ENCODE assay signal across 9 cellular contexts in the genomic region with DNA sequence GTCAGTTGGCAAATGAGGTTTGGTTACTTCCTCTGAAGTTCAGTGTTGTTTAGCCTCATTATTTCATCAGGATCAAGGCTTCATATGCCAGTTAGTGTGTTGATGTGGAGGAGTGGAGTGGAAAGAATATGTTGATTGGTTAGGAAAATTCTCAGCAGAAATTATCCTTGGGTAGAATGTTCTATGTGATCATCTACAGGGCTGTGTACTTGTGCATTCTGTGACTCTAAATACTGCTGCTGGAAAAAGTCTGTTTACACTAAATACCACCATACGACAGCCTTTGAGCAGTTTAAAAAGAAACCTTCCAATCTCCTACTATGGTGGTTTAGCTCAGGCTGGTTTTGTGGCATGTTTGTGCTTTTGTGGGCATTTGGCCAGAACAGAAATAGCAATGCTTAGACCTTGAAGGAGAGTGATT. TPM values are rescaled to one million over a fixed set of nuclear protein-coding genes. Genes with fewer than 3 reads are reported as not detected.
A peak's percentile ranks its signal among the peaks of the same experiment; 100 is the strongest.
DNase-seq lines count a peak whose midpoint lies in the region; ATAC-seq and TF ChIP-seq lines count a peak whose summit lies in the region.
"Had no signal": no experiment of that assay in that cellular context is flagged by ENCODE, and none has a peak within 500 bp of the region (broad histone marks: within the 10 kb centered on the region; RNA-seq: fewer than 3 reads in every experiment).

No MANE protein-coding gene starts in this region.

- peak overlapping the region; percentile 30 for H3K4me2 ChIP-seq in fibroblast of lung (ENCODE audit: extremely low read depth, insufficient read depth, low read length)

- TF ChIP-seq EP300 in sigmoid colon (IDR thresholded peaks at IDR 0.05) = no peak

- CTCF ChIA-PET in HEK293 (lab: Yijun Ruan, JAX) = interaction anchor here (0.6 kb wide), 2 partner anchors 60 to 84 kb away, joined by 3 read pairs; no protein-coding TSS in a partner anchor

- WGBS in sigmoid colon, 2 donors = 2 to 6% methylated on average over 1 of the region's 1 CpG

- no peak for TF ChIP-seq CTCF in HEK293 (tag by site-specific recombination; IDR thresholded peaks at IDR 0.05)
- TF ChIP-seq CTCF in fibroblast of lung (conservative IDR thresholded peaks at IDR 0.05 in 1 of 2, IDR thresholded peaks at IDR 0.05 in 1 of 2; ENCODE audit: low read depth in 1 of 2, low read length in 2 of 2) = no peak
- TF ChIP-seq CTCF in sigmoid colon (IDR thresholded peaks at IDR 0.05) = no peak

- POLR2A ChIA-PET in HEK293 (lab: Yijun Ruan, JAX) = no interaction called here

- ATAC-seq in GM19324 (IDR thresholded peaks at IDR 0.05; ENCODE audit: low FRiP score, unreplicated experiment) = no peak
- no peak for ATAC-seq in HG02798 (IDR thresholded peaks at IDR 0.05; ENCODE audit: poor library complexity, unreplicated experiment)

- H3K27ac ChIP-seq in HEK293 (ENCODE audit: extremely low read depth, low read depth, low read length) (peak overlapping the region; percentile 38; the same call in 1 of the 2 replicates), SK-N-MC (0 out of 2 replicates have a peak overlapping the region, but pooled peaks have one; percentile 49), fibroblast of lung (ENCODE audit: insufficient read depth, low read length) (no peak overlapping the region), sigmoid colon (peak overlapping the region; percentile 57 to 73 (median 64))

- intact Hi-C loops in sigmoid colon (cut with DNase I) (no loop called here), head of caudate nucleus (cut with DNase I) (no loop called here)

- H3K36me3 ChIP-seq in HEK293 (ENCODE audit: control insufficient read depth in 2 of 2, insufficient read depth in 1 of 2, low read length in 2 of 2) (peaks cover 0 to 11% of the 10 kb centered on the region in 2 experiments; a peak in 1 of 3 replicates), SK-N-MC (ENCODE audit: insufficient read depth, low read length) (no peaks in the 10 kb centered on the region; the same call in 1 of the 2 replicates), fibroblast of lung (ENCODE audit: control insufficient read depth, insufficient read depth, low read length) (no peaks in the 10 kb centered on the region), sigmoid colon (no peaks in the 10 kb centered on the region)

- DNase-seq in SK-N-MC (ENCODE audit: low read depth, low spot score) (no peak), fibroblast of lung (ENCODE audit: low read depth in 2 of 2) (peak; percentile 61 to 70), sigmoid colon (no peak), T1000 (lab: John Stamatoyannopoulos, UW) (no peak), head of caudate nucleus (no peak)
- DNase-seq: NCI-H526 had no signal

- peaks cover 24% of the 10 kb centered on the region for H3K4me1 ChIP-seq in HEK293 (ENCODE audit: control insufficient read depth, insufficient read depth, low read length)
- H3K4me1 ChIP-seq in fibroblast of lung (ENCODE audit: control insufficient read depth, extremely low read depth, insufficient read depth, low read length) = peaks cover 3% of the 10 kb centered on the region
- H3K4me1 ChIP-seq in sigmoid colon = peaks cover 0 to 63% (median 47%) of the 10 kb centered on the region in 4 donors

- TF ChIP-seq POLR2A in sigmoid colon (IDR thresholded peaks at IDR 0.05) = no peak

- H3K27me3 ChIP-seq in fibroblast of lung (ENCODE audit: control insufficient read depth, insufficient read depth, low read length) = no peaks in the 10 kb centered on the region
- no peaks in the 10 kb centered on the region for H3K27me3 ChIP-seq in sigmoid colon

- no peak overlapping the region for H2AFZ ChIP-seq in fibroblast of lung (ENCODE audit: low read length)

- no peaks in the 10 kb centered on the region for H4K20me1 ChIP-seq in fibroblast of lung (ENCODE audit: control insufficient read depth, extremely low read depth, insufficient read depth, low read length)

- H3K4me3 ChIP-seq in HEK293 (ENCODE audit: low read depth, low read length) (no peak overlapping the region), SK-N-MC (no peak overlapping the region), fibroblast of lung (replicated peaks in 1 of 4; ENCODE audit: control extremely low read depth in 1 of 4, insufficient read depth in 1 of 4, low read depth in 3 of 4, low read length in 4 of 4) (no peak overlapping the region), sigmoid colon (no peak overlapping the region)

- H3K9ac ChIP-seq in SK-N-MC (ENCODE audit: insufficient read length) = no peak overlapping the region
- no peak overlapping the region for H3K9ac ChIP-seq in fibroblast of lung (ENCODE audit: insufficient read depth, low read length)

- peaks cover 87% of the 10 kb centered on the region for H3K79me2 ChIP-seq in fibroblast of lung (ENCODE audit: control insufficient read depth, insufficient read depth, low read length)

- H3K9me3 ChIP-seq in HEK293 (ENCODE audit: control insufficient read depth, insufficient read depth, low read depth, low read length) (no peaks in the 10 kb centered on the region), SK-N-MC (ENCODE audit: low read depth, low read length) (no peaks in the 10 kb centered on the region), fibroblast of lung (ENCODE audit: control insufficient read depth, insufficient read depth, low read depth, low read length) (no peaks in the 10 kb centered on the region), sigmoid colon (no peaks in the 10 kb centered on the region)

TF ChIP-seq in HEK293, 187 proteins besides CTCF, POLR2A, EP300 and RAD21:
- TF ChIP-seq, protein P1, sequence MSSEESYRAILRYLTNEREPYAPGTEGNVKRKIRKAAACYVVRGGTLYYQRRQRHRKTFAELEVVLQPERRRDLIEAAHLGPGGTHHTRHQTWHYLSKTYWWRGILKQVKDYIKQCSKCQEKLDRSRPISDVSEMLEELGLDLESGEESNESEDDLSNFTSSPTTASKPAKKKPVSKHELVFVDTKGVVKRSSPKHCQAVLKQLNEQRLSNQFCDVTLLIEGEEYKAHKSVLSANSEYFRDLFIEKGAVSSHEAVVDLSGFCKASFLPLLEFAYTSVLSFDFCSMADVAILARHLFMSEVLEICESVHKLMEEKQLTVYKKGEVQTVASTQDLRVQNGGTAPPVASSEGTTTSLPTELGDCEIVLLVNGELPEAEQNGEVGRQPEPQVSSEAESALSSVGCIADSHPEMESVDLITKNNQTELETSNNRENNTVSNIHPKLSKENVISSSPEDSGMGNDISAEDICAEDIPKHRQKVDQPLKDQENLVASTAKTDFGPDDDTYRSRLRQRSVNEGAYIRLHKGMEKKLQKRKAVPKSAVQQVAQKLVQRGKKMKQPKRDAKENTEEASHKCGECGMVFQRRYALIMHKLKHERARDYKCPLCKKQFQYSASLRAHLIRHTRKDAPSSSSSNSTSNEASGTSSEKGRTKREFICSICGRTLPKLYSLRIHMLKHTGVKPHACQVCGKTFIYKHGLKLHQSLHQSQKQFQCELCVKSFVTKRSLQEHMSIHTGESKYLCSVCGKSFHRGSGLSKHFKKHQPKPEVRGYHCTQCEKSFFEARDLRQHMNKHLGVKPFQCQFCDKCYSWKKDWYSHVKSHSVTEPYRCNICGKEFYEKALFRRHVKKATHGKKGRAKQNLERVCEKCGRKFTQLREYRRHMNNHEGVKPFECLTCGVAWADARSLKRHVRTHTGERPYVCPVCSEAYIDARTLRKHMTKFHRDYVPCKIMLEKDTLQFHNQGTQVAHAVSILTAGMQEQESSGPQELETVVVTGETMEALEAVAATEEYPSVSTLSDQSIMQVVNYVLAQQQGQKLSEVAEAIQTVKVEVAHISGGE (tag by site-specific recombination; conservative IDR thresholded peaks at IDR 0.05; ENCODE audit: low read depth) = no peak
- TF ChIP-seq, protein P2, sequence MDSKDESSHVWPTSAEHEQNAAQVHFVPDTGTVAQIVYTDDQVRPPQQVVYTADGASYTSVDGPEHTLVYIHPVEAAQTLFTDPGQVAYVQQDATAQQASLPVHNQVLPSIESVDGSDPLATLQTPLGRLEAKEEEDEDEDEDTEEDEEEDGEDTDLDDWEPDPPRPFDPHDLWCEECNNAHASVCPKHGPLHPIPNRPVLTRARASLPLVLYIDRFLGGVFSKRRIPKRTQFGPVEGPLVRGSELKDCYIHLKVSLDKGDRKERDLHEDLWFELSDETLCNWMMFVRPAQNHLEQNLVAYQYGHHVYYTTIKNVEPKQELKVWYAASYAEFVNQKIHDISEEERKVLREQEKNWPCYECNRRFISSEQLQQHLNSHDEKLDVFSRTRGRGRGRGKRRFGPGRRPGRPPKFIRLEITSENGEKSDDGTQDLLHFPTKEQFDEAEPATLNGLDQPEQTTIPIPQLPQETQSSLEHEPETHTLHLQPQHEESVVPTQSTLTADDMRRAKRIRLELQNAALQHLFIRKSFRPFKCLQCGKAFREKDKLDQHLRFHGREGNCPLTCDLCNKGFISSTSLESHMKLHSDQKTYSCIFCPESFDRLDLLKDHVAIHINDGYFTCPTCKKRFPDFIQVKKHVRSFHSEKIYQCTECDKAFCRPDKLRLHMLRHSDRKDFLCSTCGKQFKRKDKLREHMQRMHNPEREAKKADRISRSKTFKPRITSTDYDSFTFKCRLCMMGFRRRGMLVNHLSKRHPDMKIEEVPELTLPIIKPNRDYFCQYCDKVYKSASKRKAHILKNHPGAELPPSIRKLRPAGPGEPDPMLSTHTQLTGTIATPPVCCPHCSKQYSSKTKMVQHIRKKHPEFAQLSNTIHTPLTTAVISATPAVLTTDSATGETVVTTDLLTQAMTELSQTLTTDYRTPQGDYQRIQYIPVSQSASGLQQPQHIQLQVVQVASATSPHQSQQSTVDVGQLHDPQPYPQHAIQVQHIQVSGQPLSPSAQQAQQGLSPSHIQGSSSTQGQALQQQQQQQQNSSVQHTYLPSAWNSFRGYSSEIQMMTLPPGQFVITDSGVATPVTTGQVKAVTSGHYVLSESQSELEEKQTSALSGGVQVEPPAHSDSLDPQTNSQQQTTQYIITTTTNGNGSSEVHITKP (tag by site-specific recombination; IDR thresholded peaks at IDR 0.05) = peak; percentile 19; the same call in 1 of the 2 replicates

RNA-seq across cellular contexts. Expression of a gene that starts 25.8 kb away (rescaled TPM):
- total RNA-seq in fibroblast of lung = 54.2 and 72.3 TPM in 2 replicates
- 51.1 and 54.0 TPM in 2 replicates for polyA plus RNA-seq in fibroblast of lung
- polyA plus RNA-seq in fibroblast of lung (2012) = 38.1 and 42.8 TPM in 2 replicates
- polyA minus RNA-seq in fibroblast of lung (ENCODE audit: low replicate concordance) = 18.2 and 30.5 TPM in 2 replicates
- 10 to 100 TPM; 63.7 to 77.9 (median 73.4) TPM for total RNA-seq in sigmoid colon
- 100 to 1,000 TPM in 1 of 3 donors, 10 to 100 TPM in 2; 60.2 to 128 (median 70.9) TPM for polyA plus RNA-seq in sigmoid colon

Comparison
In these comparisons a context has a peak if more than half of its experiments do, and no peak if none do; other contexts are left out.
1. DNase-seq: peak in fibroblast of lung (2 of 2); none in SK-N-MC (single experiment), sigmoid colon (single experiment), T1000 (single experiment) and head of caudate nucleus (0 of 42).